8 cellular contexts compared by ENCODE assay signal in the genomic region with DNA sequence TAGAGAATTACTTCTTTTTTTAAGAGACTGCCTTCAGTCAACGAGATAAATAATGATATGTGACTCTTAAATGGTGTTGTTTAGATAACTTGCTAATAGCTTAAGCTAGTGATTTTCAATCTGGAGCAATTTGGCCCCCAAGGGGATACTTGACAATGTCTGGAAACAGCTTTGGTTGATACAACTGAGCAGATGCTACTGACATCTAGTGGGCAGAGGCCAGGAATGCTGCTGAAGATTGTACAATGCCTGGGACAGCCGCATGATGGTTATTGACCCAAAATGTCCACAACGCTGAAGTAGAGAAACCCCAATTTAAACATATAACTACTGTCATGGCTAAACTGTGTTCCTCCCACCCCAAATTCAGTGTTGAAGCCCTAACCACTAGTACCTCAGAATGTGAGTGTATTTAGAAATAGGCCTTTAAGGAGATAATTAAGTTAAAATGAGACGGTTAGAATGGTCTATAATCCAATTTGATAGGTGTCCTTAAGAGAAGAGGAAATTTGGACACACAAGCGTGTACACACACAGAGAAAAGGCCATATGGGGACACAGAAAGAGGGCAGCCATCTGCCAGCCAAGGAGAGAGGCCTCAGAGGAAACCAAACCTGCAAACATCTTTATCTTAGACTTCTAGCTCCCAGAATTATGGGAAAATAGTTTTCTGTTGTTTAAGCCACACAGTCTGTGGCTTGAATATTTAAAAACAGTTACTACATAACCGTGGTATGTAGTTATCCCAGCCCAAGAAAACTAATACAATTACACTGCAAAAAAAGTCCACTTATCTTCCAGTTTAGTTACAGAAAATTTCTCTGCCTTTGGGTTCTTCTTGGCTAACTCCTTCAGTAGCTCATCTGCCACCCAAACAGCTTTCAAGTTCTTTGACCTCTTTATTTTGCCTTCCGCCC. TPM values are rescaled to one million over a fixed set of nuclear protein-coding genes. Genes with fewer than 3 reads are reported as not detected.
DNase-seq lines count a peak whose midpoint lies in the region; ATAC-seq and TF ChIP-seq lines count a peak whose summit lies in the region.

No MANE protein-coding gene starts in this region.

- no peak overlapping the region for H3K4me3 Mint-ChIP-seq in naive thymus-derived CD8-positive, alpha-beta T cell

- H3K4me1 Mint-ChIP-seq in naive thymus-derived CD8-positive, alpha-beta T cell: no peaks in the 10 kb centered on the region

- POLR2A ChIA-PET in naive thymus-derived CD8-positive, alpha-beta T cell (lab: Charles Lee): interaction anchor here (1.0 to 1.3 kb wide), 2 partner anchors 148 to 150 kb away, joined by 4 to 7 read pairs; a partner anchor contains a TSS

- no peak overlapping the region for H3K27ac Mint-ChIP-seq in naive thymus-derived CD8-positive, alpha-beta T cell

- H3K4me3 ChIP-seq in tibial artery: no peak overlapping the region

- no peaks in the 10 kb centered on the region for H3K36me3 ChIP-seq in tibial artery

- peak; percentile 60 to 72 for TF ChIP-seq CTCF in tibial artery (IDR thresholded peaks at IDR 0.05)

- intact Hi-C loops in tibial artery (cut with DNase I; ENCODE audit: low total_unique reads): no loop called here

- H3K27me3 ChIP-seq in tibial artery: no peaks in the 10 kb centered on the region

- no peaks in the 10 kb centered on the region for H3K36me3 Mint-ChIP-seq in naive thymus-derived CD8-positive, alpha-beta T cell

- no peaks in the 10 kb centered on the region for H3K9me3 ChIP-seq in tibial artery

- ATAC-seq in GM21381 (IDR thresholded peaks at IDR 0.05; ENCODE audit: unreplicated experiment) (peak; percentile 99), HG03575 (IDR thresholded peaks at IDR 0.05; ENCODE audit: extremely low read depth, insufficient number of reproducible peaks, low FRiP score, unreplicated experiment) (peak; percentile 98)
- ATAC-seq in naive thymus-derived CD8-positive, alpha-beta T cell: peak; percentile 96 to 100

- peaks cover 5 to 14% (median 7%) of the 10 kb centered on the region in 5 donors for H3K27me3 Mint-ChIP-seq in naive thymus-derived CD8-positive, alpha-beta T cell

- no peaks in the 10 kb centered on the region for H3K9me3 Mint-ChIP-seq in naive thymus-derived CD8-positive, alpha-beta T cell

- peak overlapping the region in 1 of 2 donors; percentile 40 for H3K27ac ChIP-seq in tibial artery

- DNase-seq in DMS79 treated with DMSO at 0.1 percent for 48 hours (lab: John Stamatoyannopoulos, UW) (peak; percentile 57), NCI-H82 treated with DMSO at 0.1 percent for 48 hours (lab: John Stamatoyannopoulos, UW; ENCODE audit: unreplicated experiment) (peak; percentile 93), erythroblast (lab: John Stamatoyannopoulos, UW) (peak; percentile 69 to 74), tibial artery (peak; percentile 74 to 76)
- peak; percentile 23 for DNase-seq in activated CD8-positive, alpha-beta memory T cell treated with anti-CD3 and anti-CD28 coated beads, Interleukin-2, amount 50 U/mL, for 1 hour (ENCODE audit: extremely low read depth)
- peak; percentile 12 to 76 (median 46) for DNase-seq in naive thymus-derived CD8-positive, alpha-beta T cell

- no peaks in the 10 kb centered on the region for H3K4me1 ChIP-seq in tibial artery

- no peak for TF ChIP-seq POLR2A in erythroblast (IDR thresholded peaks at IDR 0.05; ENCODE audit: low read length)

RNA-seq across cellular contexts. Expression of a gene that starts 22.2 kb away (rescaled TPM):
- 1 to 10 TPM; 5.1 to 6.1 TPM for total RNA-seq in naive thymus-derived CD8-positive, alpha-beta T cell
- polyA plus RNA-seq in naive thymus-derived CD8-positive, alpha-beta T cell: 1 to 10 TPM; 2.0 to 3.5 (median 2.5) TPM

RNA-seq across cellular contexts. Expression of a gene that starts 22.3 kb away (rescaled TPM):
- 10 to 100 TPM; 30.7 to 31.7 TPM for total RNA-seq in naive thymus-derived CD8-positive, alpha-beta T cell
- 1 to 10 TPM; 5.4 to 8.4 (median 6.7) TPM for polyA plus RNA-seq in naive thymus-derived CD8-positive, alpha-beta T cell

Comparison
In these comparisons a context has a peak if more than half of its experiments do, and no peak if none do; other contexts are left out.
1. DNase-seq: peak in every context shown above with its lines; median percentile 93 in NCI-H82 treated with DMSO at 0.1 percent for 48 hours; 75 in tibial artery; 72 in erythroblast; 57 in DMS79 treated with DMSO at 0.1 percent for 48 hours; 46 in naive thymus-derived CD8-positive, alpha-beta T cell; 23 in activated CD8-positive, alpha-beta memory T cell treated with anti-CD3 and anti-CD28 coated beads, Interleukin-2, amount 50 U/mL, for 1 hour.